Comparison of ENCODE assay signal across 8 cellular contexts in the genomic region with DNA sequence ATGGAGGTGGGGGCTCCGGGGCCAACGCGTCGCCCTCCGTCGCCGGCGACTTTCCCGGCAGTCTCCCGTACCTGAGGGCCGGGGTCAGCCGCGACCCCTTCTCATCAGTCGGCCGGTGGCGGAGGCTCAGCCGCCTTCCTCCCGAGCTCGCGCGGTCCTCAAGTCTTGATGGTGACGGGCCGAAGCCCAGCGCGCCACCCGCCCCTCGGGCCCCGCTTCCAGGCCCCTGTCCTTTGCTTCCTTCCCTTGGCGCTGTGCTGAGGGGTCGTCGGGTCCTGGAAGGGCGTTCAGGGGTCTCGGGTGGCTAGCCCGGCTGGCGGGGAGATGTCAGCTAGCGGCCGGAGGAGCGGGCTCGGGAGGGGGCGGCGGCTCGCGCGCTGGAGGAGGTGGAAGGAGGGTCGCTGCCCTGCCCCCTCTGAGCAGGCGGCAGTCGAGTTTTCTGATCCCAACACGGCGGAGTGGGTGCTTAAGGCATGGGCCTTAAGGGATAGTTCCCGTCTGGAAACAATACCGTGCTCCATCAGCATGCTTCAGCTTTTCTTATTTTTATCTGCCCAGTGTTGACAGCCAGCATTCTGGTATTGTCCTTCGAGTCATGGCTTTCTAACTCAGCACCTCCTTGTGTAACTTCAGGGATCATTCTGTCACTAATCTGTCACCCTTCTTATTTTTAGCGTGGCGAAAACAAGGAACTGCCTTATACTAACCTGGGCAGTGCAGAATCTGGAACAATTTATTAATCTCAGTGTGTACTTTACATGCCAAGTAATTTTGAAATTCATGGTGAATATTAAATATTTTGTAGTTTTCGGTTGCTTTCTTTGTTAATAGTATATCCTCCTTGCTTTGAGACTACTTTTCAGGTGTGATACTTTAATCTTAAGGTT.
DNase-seq lines count a peak whose midpoint lies in the region; ATAC-seq and TF ChIP-seq lines count a peak whose summit lies in the region.

No MANE protein-coding gene starts in this region.

- H3K27ac Mint-ChIP-seq in T-helper 2 cell treated with Interferon-gamma antibody and Interleukin-4, amounts not matched to agents 5 μg/mL and 100 μg/mL, for 36 hours: peak overlapping the region; percentile 96

- no peaks in the 10 kb centered on the region for H3K9me3 ChIP-seq in Loucy (ENCODE audit: insufficient read depth, low read depth, low read length)

- no peaks in the 10 kb centered on the region for H3K9me2 ChIP-seq in Loucy (replicated peaks; ENCODE audit: low read depth, low read length)

- no peaks in the 10 kb centered on the region for H3K27me3 Mint-ChIP-seq in T-helper 2 cell treated with Interferon-gamma antibody and Interleukin-4, amounts not matched to agents 5 μg/mL and 100 μg/mL, for 36 hours (ENCODE audit: low read depth)

- no peaks in the 10 kb centered on the region for H3F3A ChIP-seq in Loucy (ENCODE audit: low read depth)

- H3K4me3 Mint-ChIP-seq in T-helper 2 cell treated with Interferon-gamma antibody and Interleukin-4, amounts not matched to agents 5 μg/mL and 100 μg/mL, for 36 hours: peak overlapping the region; percentile 98

- no peaks in the 10 kb centered on the region for H3K36me3 ChIP-seq in Loucy (ENCODE audit: insufficient read depth, low read length)

- no peak for DNase-seq in AG09309 (ENCODE audit: low read depth)
- peak; percentile 24 for DNase-seq in T-helper 2 cell treated with Interferon-gamma antibody and Interleukin-4, amounts not matched to agents 5 μg/mL and 100 μg/mL, for 36 hours (ENCODE audit: low spot score)
- peak; percentile 40 for DNase-seq in cardiac fibroblast (ENCODE audit: low read depth in 2 of 2)
- peak; percentile 79 for DNase-seq in islet precursor cell
- peak; percentile 6 for DNase-seq in stimulated activated CD4-positive, alpha-beta T cell treated with anti-CD3 and anti-CD28 coated beads, Interleukin-12 subunit alpha, Interleukin-12 subunit beta, amount 100 ng/mL, for 4 hours

- H2AFZ ChIP-seq in Loucy (ENCODE audit: low read length): peak overlapping the region; percentile 82

- peaks cover 51% of the 10 kb centered on the region for H4K20me1 ChIP-seq in Loucy (ENCODE audit: insufficient read depth, low read length, poor library complexity, severe bottlenecking)

- H3K9me3 Mint-ChIP-seq in T-helper 2 cell treated with Interferon-gamma antibody and Interleukin-4, amounts not matched to agents 5 μg/mL and 100 μg/mL, for 36 hours: peaks cover 8% of the 10 kb centered on the region

- peak overlapping the region; percentile 76 for H3K9ac ChIP-seq in Loucy (ENCODE audit: low read depth, low read length, poor library complexity, severe bottlenecking)

- H3K27me3 ChIP-seq in Loucy (ENCODE audit: insufficient read depth, low read length, poor library complexity, severe bottlenecking): no peaks in the 10 kb centered on the region

- no peak for TF ChIP-seq CTCF in AG09309 (IDR thresholded peaks at IDR 0.05; ENCODE audit: control insufficient read depth, insufficient read depth, low read depth, low read length, missing control alignments)
- no peak for TF ChIP-seq CTCF in Loucy (conservative IDR thresholded peaks at IDR 0.05; ENCODE audit: low read length)
- no peak for TF ChIP-seq CTCF in cardiac fibroblast (IDR thresholded peaks at IDR 0.05; ENCODE audit: low read depth, low read length)

- peaks cover 52% of the 10 kb centered on the region for H3K4me1 ChIP-seq in Loucy (ENCODE audit: insufficient read depth, low read length, poor library complexity, severe bottlenecking)

- peak overlapping the region; percentile 88 for H3K4me3 ChIP-seq in AG09309 (ENCODE audit: control insufficient read depth, low read depth, low read length)
- H3K4me3 ChIP-seq in Loucy (ENCODE audit: low read length, poor library complexity, severe bottlenecking): peak overlapping the region; percentile 92
- H3K4me3 ChIP-seq in cardiac fibroblast (replicated peaks in 1 of 2; ENCODE audit: low read depth in 2 of 2, low read length in 2 of 2): peak overlapping the region; percentile 91 to 99

- ATAC-seq in GM19397 (IDR thresholded peaks at IDR 0.05; ENCODE audit: unreplicated experiment) (peak; percentile 3), GM18519 (IDR thresholded peaks at IDR 0.05; ENCODE audit: low FRiP score, unreplicated experiment) (no peak)

- peaks cover 68% of the 10 kb centered on the region for H3K4me1 Mint-ChIP-seq in T-helper 2 cell treated with Interferon-gamma antibody and Interleukin-4, amounts not matched to agents 5 μg/mL and 100 μg/mL, for 36 hours (ENCODE audit: low read depth)

- peaks cover 58% of the 10 kb centered on the region for H3K36me3 Mint-ChIP-seq in T-helper 2 cell treated with Interferon-gamma antibody and Interleukin-4, amounts not matched to agents 5 μg/mL and 100 μg/mL, for 36 hours (ENCODE audit: low read depth)

- H3K79me2 ChIP-seq in Loucy (ENCODE audit: insufficient read depth, low read length): peaks cover 69% of the 10 kb centered on the region

- peak overlapping the region; percentile 75 for H3K4me2 ChIP-seq in Loucy (ENCODE audit: low read depth, low read length, poor library complexity, severe bottlenecking)
